In the genomic region with DNA sequence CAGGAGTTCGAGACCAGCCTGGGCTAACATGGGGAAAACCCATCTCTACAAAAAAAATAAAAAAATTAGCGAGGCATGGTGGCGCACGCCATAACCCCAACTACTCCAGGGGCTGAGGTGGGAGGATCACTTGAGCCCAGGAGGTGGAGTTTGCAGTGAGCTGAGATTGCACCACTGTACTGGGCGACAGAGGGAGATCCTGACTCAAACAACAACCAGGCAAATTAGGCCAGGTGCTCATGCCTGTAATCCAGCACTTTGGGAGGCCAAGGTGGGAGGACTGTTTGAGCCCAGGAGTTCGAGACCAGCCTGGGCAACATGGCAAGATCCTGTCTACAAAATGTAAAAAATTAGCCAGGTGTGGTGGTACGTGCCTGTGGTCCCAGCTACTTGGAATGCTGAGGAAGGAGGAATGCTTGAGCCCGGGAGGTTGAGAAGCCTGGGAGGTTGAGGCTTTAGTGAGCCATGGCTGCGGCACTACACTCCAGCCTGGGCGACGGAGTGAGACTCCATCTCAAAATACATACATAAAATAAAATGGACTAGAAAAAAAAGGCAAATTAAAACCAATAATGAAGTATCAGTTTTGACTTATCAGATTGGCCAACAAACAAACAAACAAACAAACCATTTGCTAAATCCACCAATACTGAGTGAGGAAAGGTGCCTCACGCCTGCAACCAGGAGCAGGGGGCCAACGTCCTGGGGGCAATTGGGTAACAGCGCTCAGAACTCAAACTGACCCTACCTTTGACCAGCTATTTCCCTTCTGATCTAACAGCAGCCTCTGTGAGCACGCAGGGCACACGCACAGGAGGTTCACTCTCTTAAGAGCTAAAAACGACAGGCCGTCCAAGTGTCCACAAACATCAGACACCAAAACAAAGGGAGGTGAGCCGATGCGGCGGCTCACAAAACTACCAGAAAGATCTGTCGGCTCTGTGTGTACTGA, we compare ENCODE assay signal across 1 cellular context.
TF ChIP-seq lines count a peak whose summit lies in the region.

No MANE protein-coding gene starts in this region.

TF ChIP-seq in HEK293, 187 proteins besides CTCF, POLR2A, EP300 and RAD21 (continued from another document):
- TF ChIP-seq, protein P1, sequence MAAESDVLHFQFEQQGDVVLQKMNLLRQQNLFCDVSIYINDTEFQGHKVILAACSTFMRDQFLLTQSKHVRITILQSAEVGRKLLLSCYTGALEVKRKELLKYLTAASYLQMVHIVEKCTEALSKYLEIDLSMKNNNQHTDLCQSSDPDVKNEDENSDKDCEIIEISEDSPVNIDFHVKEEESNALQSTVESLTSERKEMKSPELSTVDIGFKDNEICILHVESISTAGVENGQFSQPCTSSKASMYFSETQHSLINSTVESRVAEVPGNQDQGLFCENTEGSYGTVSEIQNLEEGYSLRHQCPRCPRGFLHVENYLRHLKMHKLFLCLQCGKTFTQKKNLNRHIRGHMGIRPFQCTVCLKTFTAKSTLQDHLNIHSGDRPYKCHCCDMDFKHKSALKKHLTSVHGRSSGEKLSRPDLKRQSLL (tag by site-specific recombination; IDR thresholded peaks at IDR 0.05), result peak; percentile 26; the same call in 1 of the 2 replicates
